ENCODE assay signal across 8 cellular contexts in the genomic region with DNA sequence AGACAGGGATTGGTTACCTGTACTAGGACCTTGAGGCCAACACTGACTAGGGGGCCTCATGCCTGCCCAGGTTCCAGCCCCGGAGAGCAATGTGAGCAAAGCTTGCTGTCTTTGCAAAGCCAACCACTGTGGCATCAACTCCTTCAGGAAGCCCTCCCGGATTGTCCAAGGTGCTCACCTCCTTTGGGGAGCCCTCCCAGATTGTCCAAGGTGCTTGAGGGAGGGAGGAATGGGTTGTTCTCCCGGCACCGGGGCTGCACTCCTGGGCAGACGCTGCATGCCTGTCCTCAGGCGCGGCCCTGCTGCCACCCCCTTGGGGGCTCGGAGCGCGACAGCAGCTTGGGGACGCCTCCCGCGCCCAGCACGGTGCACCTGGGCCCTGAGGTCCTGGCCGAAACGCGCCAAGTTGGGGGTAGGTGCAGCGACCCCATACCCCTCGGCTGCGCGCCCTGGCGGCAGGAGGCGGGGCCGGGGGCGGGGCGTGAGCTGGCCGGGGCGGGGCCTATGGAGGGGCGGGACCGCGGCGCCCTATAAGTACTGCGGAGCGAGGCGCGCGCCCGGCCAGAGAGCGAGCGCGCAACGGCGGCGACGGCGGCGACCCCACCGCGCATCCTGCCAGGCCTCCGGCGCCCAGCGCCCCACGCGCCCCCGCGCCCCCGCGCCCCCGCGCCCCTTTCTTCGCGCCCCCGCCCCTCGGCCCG. TPM values are rescaled to one million over a fixed set of nuclear protein-coding genes. Genes with fewer than 3 reads are reported as not detected.
DNase-seq lines count a peak whose midpoint lies in the region; ATAC-seq and TF ChIP-seq lines count a peak whose summit lies in the region.

A gene with protein sequence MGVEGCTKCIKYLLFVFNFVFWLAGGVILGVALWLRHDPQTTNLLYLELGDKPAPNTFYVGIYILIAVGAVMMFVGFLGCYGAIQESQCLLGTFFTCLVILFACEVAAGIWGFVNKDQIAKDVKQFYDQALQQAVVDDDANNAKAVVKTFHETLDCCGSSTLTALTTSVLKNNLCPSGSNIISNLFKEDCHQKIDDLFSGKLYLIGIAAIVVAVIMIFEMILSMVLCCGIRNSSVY (plus strand): TSS at position 560 of the 701 bp plus-strand sequence. CDS start 240 bp downstream, outside the sequence.

- intact Hi-C loops in posterior cingulate gyrus (cut with DNase I) = no loop called here
- intact Hi-C loops in uterus (cut with DNase I; ENCODE audit: low total_unique reads) = loop anchor here (5.0 kb wide), 1 partner anchor 65 kb away; no protein-coding TSS in a partner anchor

- peak within 1 kb of the TSS; percentile 58 for H3K27ac Mint-ChIP-seq in activated naive CD8-positive, alpha-beta T cell treated with anti-CD3 and anti-CD28 coated beads for 36 hours

- H3K36me3 ChIP-seq in SJSA1 = peaks cover 39% of the 10 kb centered on the region
- H3K36me3 ChIP-seq in cardiac muscle cell = no peaks in the 10 kb centered on the region
- H3K36me3 ChIP-seq in uterus = no peaks in the 10 kb centered on the region

- H3K9me3 ChIP-seq in SJSA1 (replicated peaks) = peaks cover 2% of the 10 kb centered on the region; the same call in 1 of the 2 replicates
- H3K9me3 ChIP-seq in cardiac muscle cell (ENCODE audit: low read depth) = no peaks in the 10 kb centered on the region
- H3K9me3 ChIP-seq in uterus = no peaks in the 10 kb centered on the region

- peak; percentile 28 to 63 for TF ChIP-seq POLR2A in uterus (IDR thresholded peaks at IDR 0.05)

- peak within 1 kb of the TSS; percentile 99 for H3K4me3 ChIP-seq in SJSA1
- H3K4me3 ChIP-seq in cardiac muscle cell = peak within 1 kb of the TSS; percentile 100
- H3K4me3 ChIP-seq in uterus = peak within 1 kb of the TSS; percentile 77 to 86

- peaks cover 15% of the 10 kb centered on the region for H3K4me1 Mint-ChIP-seq in activated naive CD8-positive, alpha-beta T cell treated with anti-CD3 and anti-CD28 coated beads for 36 hours

- H3K36me3 Mint-ChIP-seq in activated naive CD8-positive, alpha-beta T cell treated with anti-CD3 and anti-CD28 coated beads for 36 hours = peaks cover 6% of the 10 kb centered on the region

- H3K9me3 Mint-ChIP-seq in activated naive CD8-positive, alpha-beta T cell treated with anti-CD3 and anti-CD28 coated beads for 36 hours = no peaks in the 10 kb centered on the region

- peak within 1 kb of the TSS; percentile 88 for H3K4me3 Mint-ChIP-seq in activated naive CD8-positive, alpha-beta T cell treated with anti-CD3 and anti-CD28 coated beads for 36 hours

- ATAC-seq in HG02678 (IDR thresholded peaks at IDR 0.05; ENCODE audit: unreplicated experiment) = peak; percentile 55

- TF ChIP-seq CTCF in GM10266 (IDR thresholded peaks at IDR 0.05; ENCODE audit: control insufficient read depth, insufficient read depth, low read depth, missing control alignments) (no peak), cardiac muscle cell (IDR thresholded peaks at IDR 0.05; ENCODE audit: low read depth, low read length) (no peak), uterus (IDR thresholded peaks at IDR 0.05) (peak in 1 of 4 experiments; percentile 9)

- H3K27me3 ChIP-seq in SJSA1 (replicated peaks) (no peaks in the 10 kb centered on the region), cardiac muscle cell (no peaks in the 10 kb centered on the region), uterus (no peaks in the 10 kb centered on the region)

- DNase-seq in GM10266 (ENCODE audit: extremely low spot score) = peak; percentile 92
- peak in 1 of 2 experiments; percentile 38 for DNase-seq in SJSA1 (ENCODE audit: low read depth in 1 of 2, low spot score in 2 of 2)
- DNase-seq in activated naive CD8-positive, alpha-beta T cell treated with anti-CD3 and anti-CD28 coated beads for 36 hours = peak; percentile 66
- DNase-seq in cardiac muscle cell (ENCODE audit: low read depth in 1 of 2, low spot score in 1 of 2) = peak; percentile 53 to 75
- DNase-seq in posterior cingulate gyrus = peak; percentile 49 to 96 (median 70)
- peak; percentile 50 to 67 for DNase-seq in uterus
- no peak for DNase-seq in NCI-H510A treated with DMSO at 0.1 percent for 48 hours (lab: John Stamatoyannopoulos, UW)

- peaks cover 29% of the 10 kb centered on the region for H3K4me1 ChIP-seq in SJSA1 (replicated peaks)
- H3K4me1 ChIP-seq in cardiac muscle cell (ENCODE audit: low read depth) = peaks cover 16% of the 10 kb centered on the region
- peaks cover 14 to 24% of the 10 kb centered on the region in 2 donors for H3K4me1 ChIP-seq in uterus

- H3K27ac ChIP-seq in SJSA1 (peak within 1 kb of the TSS; percentile 89), cardiac muscle cell (peak within 1 kb of the TSS; percentile 69), uterus (peak within 1 kb of the TSS; percentile 91 to 99)

- H3K27me3 Mint-ChIP-seq in activated naive CD8-positive, alpha-beta T cell treated with anti-CD3 and anti-CD28 coated beads for 36 hours = no peaks in the 10 kb centered on the region

RNA-seq across cellular contexts. Expression of the gene that starts here (rescaled TPM):
- 140 and 219 TPM in 2 replicates for total RNA-seq in SJSA1 (2014; rRNA removed; shearing (Covaris generic))
- total RNA-seq in activated naive CD8-positive, alpha-beta T cell treated with anti-CD3 and anti-CD28 coated beads for 36 hours = 100 to 1,000 TPM; 132 to 134 TPM
- total RNA-seq in cardiac muscle cell = 212 and 264 TPM in 2 replicates
- polyA plus RNA-seq in cardiac muscle cell = 409 and 444 TPM in 2 replicates
- total RNA-seq in uterus = 100 to 1,000 TPM; 394 to 852 (median 626) TPM
